Comparison of ENCODE assay signal across 18 cellular contexts in the genomic region with DNA sequence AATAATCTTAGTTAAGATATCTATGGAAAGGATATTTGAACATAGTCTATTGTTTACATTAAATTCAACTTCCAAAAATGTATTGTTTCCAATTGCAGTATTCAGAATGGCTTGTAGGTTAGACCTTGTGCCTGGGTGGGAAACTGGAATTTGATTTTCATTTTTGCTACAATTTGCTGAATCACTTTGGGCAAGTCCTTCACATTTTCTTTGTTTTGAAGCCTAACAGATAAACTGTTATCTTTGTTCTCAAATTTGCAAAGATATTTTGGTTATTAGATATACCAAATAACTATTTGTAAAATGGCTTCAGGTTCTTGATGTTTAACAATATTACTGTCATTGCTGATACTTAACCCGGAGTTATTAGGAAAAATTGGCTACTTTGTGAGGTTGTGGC.
"Had no signal": no experiment of that assay in that cellular context is flagged by ENCODE, and none has a peak within 500 bp of the region (broad histone marks: within the 10 kb centered on the region; RNA-seq: fewer than 3 reads in every experiment).

No MANE protein-coding gene starts in this region.

- H3K27me3 ChIP-seq: tibial artery had no signal

- H3K36me3 ChIP-seq: left ventricle myocardium inferior, tibial artery had no signal

- ATAC-seq: activated CD4-positive, CD25-positive, alpha-beta regulatory T cell treated with anti-CD3 and anti-CD28 coated beads, Interleukin-2, amount 50 U/mL, for 24 hours; activated naive CD8-positive, alpha-beta T cell treated with anti-CD3 and anti-CD28 coated beads, Interleukin-2, amount 50 U/mL, for 24 hours; activated T-cell treated with anti-CD3 and anti-CD28 coated beads, Interleukin-2, amount 50 U/mL, for 4 hours; stimulated activated naive CD8-positive, alpha-beta T cell treated with anti-CD3 and anti-CD28 coated beads, Interleukin-15, Interleukin-2, amounts not matched to agents 100 U/mL and 50 U/mL, for 24 hours had no signal

- H3K4me1 Mint-ChIP-seq: activated naive CD4-positive, alpha-beta T cell treated with anti-CD3 and anti-CD28 coated beads, Interleukin-2, amount 10 ng/mL, durations not matched to agents 7 days and 5 days had no signal

- H3K27ac ChIP-seq: left ventricle myocardium inferior, tibial artery had no signal

- H3K27me3 Mint-ChIP-seq: activated CD4-positive, alpha-beta T cell treated with anti-CD3 and anti-CD28 coated beads, Interleukin-2, amount 10 ng/mL, durations not matched to agents 7 days and 5 days; activated naive CD4-positive, alpha-beta T cell treated with anti-CD3 and anti-CD28 coated beads, Interleukin-2, amount 10 ng/mL, durations not matched to agents 7 days and 5 days; activated naive CD8-positive, alpha-beta T cell treated with anti-CD3 and anti-CD28 coated beads, Interleukin-2, amount 50 U/mL, for 24 hours had no signal

- H3K27ac Mint-ChIP-seq: activated CD4-positive, alpha-beta T cell treated with anti-CD3 and anti-CD28 coated beads, Interleukin-2, amount 10 ng/mL, durations not matched to agents 7 days and 5 days; activated naive CD4-positive, alpha-beta T cell treated with anti-CD3 and anti-CD28 coated beads, Interleukin-2, amount 10 ng/mL, durations not matched to agents 7 days and 5 days; activated naive CD8-positive, alpha-beta T cell treated with anti-CD3 and anti-CD28 coated beads, Interleukin-2, amount 50 U/mL, for 24 hours; nephron had no signal

- H3K9me3 ChIP-seq: tibial artery had no signal

- H3K9me3 Mint-ChIP-seq: activated naive CD4-positive, alpha-beta T cell treated with anti-CD3 and anti-CD28 coated beads, Interleukin-2, amount 10 ng/mL, durations not matched to agents 7 days and 5 days had no signal

- DNase-seq: activated CD4-positive, alpha-beta T cell treated with anti-CD3 and anti-CD28 coated beads, Interleukin-2, amount 10 ng/mL, durations not matched to agents 7 days and 5 days; activated CD8-positive, alpha-beta memory T cell treated with anti-CD3 and anti-CD28 coated beads, Interleukin-2, amount 50 U/mL, for 4 hours; activated naive CD4-positive, alpha-beta T cell treated with anti-CD3 and anti-CD28 coated beads, Interleukin-2, amount 10 ng/mL, durations not matched to agents 7 days and 5 days; activated naive CD8-positive, alpha-beta T cell treated with anti-CD3 and anti-CD28 coated beads, Interleukin-2, amount 50 U/mL, for 24 hours; activated T-cell treated with anti-CD3 and anti-CD28 coated beads, Interleukin-2, amount 50 U/mL, for 4 hours; aorta; kidney; left ventricle myocardium inferior; mesendoderm; posterior cingulate gyrus; stimulated activated CD4-positive, alpha-beta T cell treated with anti-CD3 and anti-CD28 coated beads, Interleukin-1b, Interleukin-23, amount 100 ng/mL, for 48 hours; stimulated activated CD8-positive, alpha-beta memory T cell treated with anti-CD3 and anti-CD28 coated beads, Interleukin-4, amount 100 ng/mL, for 48 hours; stimulated activated naive CD8-positive, alpha-beta T cell treated with anti-CD3 and anti-CD28 coated beads, Interleukin-15, Interleukin-2, amounts not matched to agents 100 U/mL and 50 U/mL, for 24 hours; substantia nigra; tibial artery had no signal

- H3K4me3 Mint-ChIP-seq: activated CD4-positive, alpha-beta T cell treated with anti-CD3 and anti-CD28 coated beads, Interleukin-2, amount 10 ng/mL, durations not matched to agents 7 days and 5 days; activated naive CD4-positive, alpha-beta T cell treated with anti-CD3 and anti-CD28 coated beads, Interleukin-2, amount 10 ng/mL, durations not matched to agents 7 days and 5 days; activated naive CD8-positive, alpha-beta T cell treated with anti-CD3 and anti-CD28 coated beads, Interleukin-2, amount 50 U/mL, for 24 hours; activated T-cell treated with anti-CD3 and anti-CD28 coated beads, Interleukin-2, amount 50 U/mL, for 4 hours; nephron had no signal

- H3K4me3 ChIP-seq: coronary artery, left ventricle myocardium inferior, tibial artery had no signal
